Comparison of ENCODE assay signal across 17 cellular contexts in the genomic region with DNA sequence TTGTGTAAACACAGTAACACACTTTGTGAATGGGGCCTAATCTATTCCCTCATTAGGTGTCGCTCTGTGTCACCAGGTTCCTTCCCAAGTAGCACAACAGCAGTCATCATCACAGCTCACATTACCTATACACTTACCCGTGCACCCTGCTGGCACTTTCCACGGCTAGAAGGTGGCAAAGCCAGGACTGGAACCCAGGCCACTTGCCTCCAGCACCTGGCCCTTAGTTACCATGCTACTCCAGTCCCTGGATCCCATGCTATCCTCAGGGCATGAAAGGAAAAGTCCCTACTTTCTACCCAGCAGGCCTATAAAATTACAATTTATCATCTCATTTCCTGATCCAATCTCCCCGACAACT. TPM values are rescaled to one million over a fixed set of nuclear protein-coding genes. Genes with fewer than 3 reads are reported as not detected.
DNase-seq lines count a peak whose midpoint lies in the region; ATAC-seq and TF ChIP-seq lines count a peak whose summit lies in the region.
"Had no signal": no experiment of that assay in that cellular context is flagged by ENCODE, and none has a peak within 500 bp of the region (broad histone marks: within the 10 kb centered on the region; RNA-seq: fewer than 3 reads in every experiment).

No MANE protein-coding gene starts in this region.

- TF ChIP-seq CTCF in RWPE1 (conservative IDR thresholded peaks at IDR 0.05; ENCODE audit: low read depth) (no peak), left lung (IDR thresholded peaks at IDR 0.05) (no peak), upper lobe of right lung (IDR thresholded peaks at IDR 0.05) (no peak), uterus (IDR thresholded peaks at IDR 0.05) (no peak)

- H3K4me1 ChIP-seq in left lung (peaks cover 40 to 86% of the 10 kb centered on the region in 2 donors), upper lobe of right lung (peaks cover 78% of the 10 kb centered on the region), uterus (peaks cover 0 to 5% of the 10 kb centered on the region in 2 donors)

- DNase-seq in NCI-H748 (lab: John Stamatoyannopoulos, UW; ENCODE audit: unreplicated experiment) (peak; percentile 40), NCI-H748 treated with DMSO at 0.1 percent for 48 hours (lab: John Stamatoyannopoulos, UW) (no peak), RWPE1 (ENCODE audit: low spot score) (no peak), left lung (no peak), upper lobe of right lung (no peak), HuH-7 (ENCODE audit: low spot score) (no peak), uterus (no peak), kidney tubule cell (ENCODE audit: low spot score) (no peak)
- DNase-seq: activated naive CD8-positive, alpha-beta T cell treated with anti-CD3 and anti-CD28 coated beads, Interleukin-2, amount 50 U/mL, for 24 hours; Caco-2; left ventricle myocardium inferior; RPMI8226; stimulated activated CD4-positive, alpha-beta T cell treated with anti-CD3 and anti-CD28 coated beads, Interleukin-4, amount 100 ng/mL, for 24 hours; T-helper 2 cell had no signal

- TF ChIP-seq POLR2A in uterus (IDR thresholded peaks at IDR 0.05) = no peak

- H3K27ac ChIP-seq in RWPE1 (peak overlapping the region; percentile 29; the same call in 1 of the 2 replicates), left lung (peak overlapping the region; percentile 69 to 82), upper lobe of right lung (peak overlapping the region; percentile 15), uterus (no peak overlapping the region)
- H3K27ac ChIP-seq: left ventricle myocardium inferior had no signal

- POLR2A ChIA-PET in RWPE1 (lab: Yijun Ruan, JAX; ENCODE audit: low non-redundant PET) = no interaction called here

- no peaks in the 10 kb centered on the region for H3K27me3 ChIP-seq in left lung
- no peaks in the 10 kb centered on the region for H3K27me3 ChIP-seq in upper lobe of right lung
- H3K27me3 ChIP-seq in uterus = no peaks in the 10 kb centered on the region
- H3K27me3 ChIP-seq: esophagus muscularis mucosa had no signal

- ATAC-seq in left lung (peak; percentile 36), upper lobe of right lung (no peak)
- ATAC-seq: activated naive CD8-positive, alpha-beta T cell treated with anti-CD3 and anti-CD28 coated beads, Interleukin-2, amount 50 U/mL, for 24 hours; natural killer cell treated with Interleukin-12 subunit alpha and Interleukin-12 subunit beta and Interleukin-15 and Interleukin-18, amount 100 ng/mL, for 72 hours; sciatic nerve had no signal

- intact Hi-C loops in left lung (cut with DNase I) (no loop called here), upper lobe of right lung (cut with DNase I) (no loop called here), uterus (cut with DNase I; ENCODE audit: low total_unique reads) (no loop called here)

- no peaks in the 10 kb centered on the region for H3K9me3 ChIP-seq in left lung
- H3K9me3 ChIP-seq in upper lobe of right lung = no peaks in the 10 kb centered on the region
- no peaks in the 10 kb centered on the region for H3K9me3 ChIP-seq in uterus
- H3K9me3 ChIP-seq: Caco-2, esophagus muscularis mucosa, left ventricle myocardium inferior had no signal

- H3K4me3 ChIP-seq in left lung (no peak overlapping the region), upper lobe of right lung (no peak overlapping the region), uterus (no peak overlapping the region)
- H3K4me3 ChIP-seq: esophagus muscularis mucosa, left ventricle myocardium inferior had no signal

- CTCF ChIA-PET in RWPE1 (lab: Yijun Ruan, JAX) = no interaction called here

- H3K36me3 ChIP-seq in left lung = no peaks in the 10 kb centered on the region
- H3K36me3 ChIP-seq in upper lobe of right lung = no peaks in the 10 kb centered on the region
- H3K36me3 ChIP-seq in uterus = no peaks in the 10 kb centered on the region
- H3K36me3 ChIP-seq: esophagus muscularis mucosa, left ventricle myocardium inferior had no signal

RNA-seq across cellular contexts. Expression of a gene that starts 18.4 kb away (rescaled TPM):
- 10 to 100 TPM; 31.5 to 43.4 TPM for total RNA-seq in left lung
- 35.0 TPM for total RNA-seq in upper lobe of right lung
- total RNA-seq in uterus = 10 to 100 TPM; 14.4 to 39.5 (median 26.2) TPM

Comparison
In these comparisons a context has a peak if more than half of its experiments do, and no peak if none do; other contexts are left out.
1. H3K27ac ChIP-seq: peak in RWPE1 (single experiment), left lung (2 of 2) and upper lobe of right lung (single experiment); none in uterus (0 of 2).